Comparison of ENCODE assay signal across 12 cellular contexts in genomic region chr7:123047955-123048354, GRCh38. TPM values are rescaled to one million over a fixed set of nuclear protein-coding genes. Genes with fewer than 3 reads are reported as not detected.
"Had no signal": no experiment of that assay in that cellular context is flagged by ENCODE, and none has a peak within 500 bp of the region (broad histone marks: within the 10 kb centered on the region; RNA-seq: fewer than 3 reads in every experiment).

No MANE protein-coding gene starts in this region.

- H3K4me3 ChIP-seq: GM23248, GM23338, HAP-1 had no signal

- DNase-seq: GM23248, GOT3, H7, H9, HCEC 1CT, HFFc6 had no signal

- H3K9ac ChIP-seq: GM23248 had no signal

- H3K4me1 ChIP-seq: HAP-1 had no signal

- H3K9me3 ChIP-seq: HAP-1 had no signal

- H3K4me2 ChIP-seq: GM23338 had no signal

- FAIRE-seq: H1, H54 had no signal

- H2AFZ ChIP-seq: GM23248, GM23338 had no signal

- H3K27ac ChIP-seq: GM23248 had no signal

- ATAC-seq: GM23338, HCT116 had no signal

- H3K36me3 ChIP-seq: HAP-1 had no signal

RNA-seq across cellular contexts. Expression of gene TAS2R16, which starts 52.5 kb away (rescaled TPM):
- total RNA-seq: GM23248, GM23338, H1, H4, H7, H9, HFFc6 had no signal
- polyA plus RNA-seq: GM23248, GM23338, H1 had no signal
